In genomic region chr20:49938173-49939163, GRCh38 we compare ENCODE assay signal across 9 cellular contexts. TPM values are rescaled to one million over a fixed set of nuclear protein-coding genes. Genes with fewer than 3 reads are reported as not detected.
DNase-seq lines count a peak whose midpoint lies in the region; ATAC-seq and TF ChIP-seq lines count a peak whose summit lies in the region.
"Had no signal": no experiment of that assay in that cellular context is flagged by ENCODE, and none has a peak within 500 bp of the region (broad histone marks: within the 10 kb centered on the region; RNA-seq: fewer than 3 reads in every experiment).

No MANE protein-coding gene starts in this region.

- TF ChIP-seq CTCF in RWPE2 (IDR thresholded peaks at IDR 0.05; ENCODE audit: poor library complexity, severe bottlenecking), result no peak
- no peak for TF ChIP-seq CTCF in fibroblast of mammary gland (conservative IDR thresholded peaks at IDR 0.05; ENCODE audit: control insufficient read depth, insufficient read depth, low read depth, low read length)

- H3K36me3 ChIP-seq in ES-I3 (ENCODE audit: insufficient read depth, low read length), result peaks cover 12% of the 10 kb centered on the region
- peaks cover 55% of the 10 kb centered on the region for H3K36me3 ChIP-seq in RWPE2 (ENCODE audit: low read depth)
- peaks cover 19% of the 10 kb centered on the region for H3K36me3 ChIP-seq in H7 (replicated peaks; ENCODE audit: control insufficient read depth, insufficient read depth, low read length)

- peaks cover 9% of the 10 kb centered on the region for H3K4me1 ChIP-seq in ES-I3 (ENCODE audit: insufficient read depth, low read length)
- H3K4me1 ChIP-seq in RWPE2 (ENCODE audit: insufficient read depth, poor library complexity, severe bottlenecking), result peaks cover 16% of the 10 kb centered on the region

- H3K4me3 ChIP-seq in RWPE2 (ENCODE audit: severe bottlenecking) (peak overlapping the region; percentile 95), fibroblast of mammary gland (ENCODE audit: control insufficient read depth, low read depth, low read length) (peak overlapping the region; percentile 77), H7 (ENCODE audit: insufficient read depth, low read depth, low read length) (no peak overlapping the region)
- H3K4me3 ChIP-seq: lung had no signal

- intact Hi-C loops in posterior cingulate gyrus (cut with DNase I), result no loop called here

- DNase-seq in RWPE2 (ENCODE audit: low spot score) (peak; percentile 65), fibroblast of mammary gland (ENCODE audit: low read depth) (peak; percentile 79), posterior cingulate gyrus (peak in 6 of 10 donors; percentile 53 to 89 (median 62)), H7 (no peak)

- ATAC-seq in RWPE2 (ENCODE audit: low read depth) (no peak), HG03175 (IDR thresholded peaks at IDR 0.05; ENCODE audit: unreplicated experiment) (no peak), HG03097 (IDR thresholded peaks at IDR 0.05; ENCODE audit: low FRiP score, unreplicated experiment) (no peak), HG02763 (IDR thresholded peaks at IDR 0.05; ENCODE audit: unreplicated experiment) (no peak)

- peak overlapping the region; percentile 76; the same call in 1 of the 2 replicates for H3K9ac ChIP-seq in ES-I3 (ENCODE audit: low read depth, low read length)

- H3K27me3 ChIP-seq in RWPE2 (ENCODE audit: insufficient read depth, poor library complexity, severe bottlenecking), result no peaks in the 10 kb centered on the region
- H3K27me3 ChIP-seq in H7 (ENCODE audit: control insufficient read depth, insufficient read depth, low read length), result no peaks in the 10 kb centered on the region

- no peaks in the 10 kb centered on the region for H3K9me3 ChIP-seq in ES-I3 (ENCODE audit: control insufficient read depth, insufficient read depth, low read length)
- no peaks in the 10 kb centered on the region for H3K9me3 ChIP-seq in RWPE2 (ENCODE audit: severe bottlenecking)

- peak overlapping the region; percentile 49 for H3K27ac ChIP-seq in RWPE2 (ENCODE audit: poor library complexity, severe bottlenecking)

RNA-seq across cellular contexts. Expression of gene RNF114, which starts 2.3 kb away (rescaled TPM):
- total RNA-seq in H7 (2014; rRNA removed; shearing (Covaris generic)), result 75.7 and 76.4 TPM in 2 replicates

RNA-seq across cellular contexts. Expression of gene SPATA2, which starts 23.1 kb away (rescaled TPM):
- 9.7 and 11.5 TPM in 2 replicates for total RNA-seq in H7 (2014; rRNA removed; shearing (Covaris generic))

RNA-seq across cellular contexts. Expression of gene SNAI1, which starts 44.3 kb away (rescaled TPM):
- 9.4 and 13.3 TPM in 2 replicates for total RNA-seq in H7 (2014; rRNA removed; shearing (Covaris generic))
